In the genomic region with DNA sequence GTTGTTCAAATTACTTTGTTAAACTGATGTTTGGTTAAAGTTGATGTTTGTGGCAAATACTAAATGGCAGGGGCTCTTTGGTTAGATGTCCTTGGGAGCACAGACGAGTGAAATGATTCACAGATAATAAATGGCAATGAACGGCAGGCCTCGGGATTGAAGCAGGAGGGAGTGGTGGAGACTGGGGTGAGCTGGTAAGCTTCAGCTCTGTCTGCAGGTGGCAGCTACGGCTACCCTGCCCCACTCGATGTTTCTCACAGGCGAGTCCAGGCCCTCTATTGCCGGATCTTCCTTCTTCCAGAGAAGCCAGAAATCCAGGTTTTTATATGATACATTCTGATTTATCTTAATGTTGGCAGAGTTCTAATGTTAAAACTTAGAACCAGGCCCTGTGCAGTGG, we compare ENCODE assay signal across 14 cellular contexts.
"Had no signal": no experiment of that assay in that cellular context is flagged by ENCODE, and none has a peak within 500 bp of the region (broad histone marks: within the 10 kb centered on the region; RNA-seq: fewer than 3 reads in every experiment).

No MANE protein-coding gene starts in this region.

- H3K27me3 Mint-ChIP-seq: activated naive CD8-positive, alpha-beta T cell; effector memory CD8-positive, alpha-beta T cell; T-cell had no signal

- DNase-seq: activated CD4-positive, alpha-beta T cell treated with anti-CD3 and anti-CD28 coated beads for 48 hours; activated effector memory CD4-positive, alpha-beta T cell treated with Interleukin-2 at 50 U/mL for 16 hours; anterior cingulate cortex; cortex of kidney; effector memory CD8-positive, alpha-beta T cell; kidney; small intestine; T-cell had no signal

- H3K4me1 ChIP-seq: right atrium auricular region had no signal

- H3K9me3 ChIP-seq: gastroesophageal sphincter, right atrium auricular region had no signal

- FAIRE-seq: bronchial epithelial cell, kidney, small intestine had no signal

- H3K36me3 Mint-ChIP-seq: WTC11 had no signal

- H3K4me3 ChIP-seq: gastroesophageal sphincter, right atrium auricular region had no signal

- H3K27ac Mint-ChIP-seq: activated naive CD8-positive, alpha-beta T cell; mesothelial cell of epicardium had no signal

- H3K9me3 Mint-ChIP-seq: effector memory CD8-positive, alpha-beta T cell; mesothelial cell of epicardium; T-cell; WTC11 had no signal

- H3K4me3 Mint-ChIP-seq: activated naive CD8-positive, alpha-beta T cell; effector memory CD8-positive, alpha-beta T cell; mesothelial cell of epicardium; T-cell; WTC11 had no signal

- H3K27ac ChIP-seq: right atrium auricular region had no signal

- H3K27me3 ChIP-seq: gastroesophageal sphincter, right atrium auricular region had no signal

- ATAC-seq: gastroesophageal sphincter, T-cell, WTC11 had no signal

- H3K36me3 ChIP-seq: right atrium auricular region had no signal
